In genomic region chr6:131597448-131597847, GRCh38 we compare ENCODE assay signal across 11 cellular contexts. TPM values are rescaled to one million over a fixed set of nuclear protein-coding genes. Genes with fewer than 3 reads are reported as not detected.
A peak's percentile ranks its signal among the peaks of the same experiment; 100 is the strongest.
DNase-seq lines count a peak whose midpoint lies in the region; ATAC-seq, FAIRE-seq and TF ChIP-seq lines count a peak whose summit lies in the region.
"Had no signal": no experiment of that assay in that cellular context is flagged by ENCODE, and none has a peak within 500 bp of the region (broad histone marks: within the 10 kb centered on the region; RNA-seq: fewer than 3 reads in every experiment).

No MANE protein-coding gene starts in this region.

- TF ChIP-seq POLR2A in IMR-90 (IDR thresholded peaks at IDR 0.05; ENCODE audit: low read depth, low read length), result no peak

- POLR2A ChIA-PET in IMR-90 (lab: Charles Lee; ENCODE audit: unreplicated experiment), result no interaction called here

- no peak overlapping the region for H4K8ac ChIP-seq in IMR-90 (ENCODE audit: low read depth in 2 of 2, low read length in 2 of 2)

- no peak overlapping the region for H2BK15ac ChIP-seq in IMR-90 (ENCODE audit: low read depth, low read length)

- no peak overlapping the region for H3K4ac ChIP-seq in IMR-90 (ENCODE audit: low read depth, low read length)

- no TSS peak for BruUV-seq in IMR-90 (replicated peaks; lab: Mats Ljungman, UMichigan)

- H4K91ac ChIP-seq in IMR-90 (ENCODE audit: insufficient read depth, low read depth, low read length), result no peak overlapping the region

- no peak overlapping the region for H4K5ac ChIP-seq in IMR-90 (ENCODE audit: low read depth, low read length)

- H3K4me3 ChIP-seq in IMR-90 (ENCODE audit: insufficient read depth, low read depth, low read length) (no peak overlapping the region), astrocyte (ENCODE audit: insufficient read depth, low read depth, low read length) (no peak overlapping the region), liver (ENCODE audit: low read depth in 1 of 3, low read length in 3 of 3) (no peak overlapping the region)
- H3K4me3 ChIP-seq: skin epidermis, stomach had no signal

- TF ChIP-seq RAD21 in IMR-90 (IDR thresholded peaks at IDR 0.05; ENCODE audit: low read length) (no peak), liver (IDR thresholded peaks at IDR 0.05) (peak; percentile 68 to 77)

- in situ Hi-C loops in IMR-90 (cut with MboI; ENCODE audit: low sequenced_read_pairs), result no loop called here

- peak; percentile 35; the same call in 1 of the 2 replicates for ATAC-seq in IMR-90 (ENCODE audit: low read depth)
- ATAC-seq in GM18502 (IDR thresholded peaks at IDR 0.05; ENCODE audit: poor library complexity, unreplicated experiment), result no peak

- H3K18ac ChIP-seq in IMR-90 (ENCODE audit: low read depth, low read length), result no peak overlapping the region

- H3K79me1 ChIP-seq in IMR-90 (ENCODE audit: low read depth in 1 of 2, low read length in 2 of 2), result peaks cover 5 to 7% of the 10 kb centered on the region in 2 experiments; a peak in 2 of 4 replicates

- no peak overlapping the region for H3K14ac ChIP-seq in IMR-90 (replicated peaks; ENCODE audit: low read depth, low read length)

- WGBS in IMR-90 (ENCODE audit: extremely low coverage in 2 of 2, insufficient read length in 1 of 2), 2 experiments, result no CpG with 5 or more reads among the region's 3 CpGs
- 91% methylated on average over 3 of the region's 3 CpGs for WGBS in liver

- no peak overlapping the region for H3K27ac Mint-ChIP-seq in astrocyte (ENCODE audit: unreplicated experiment)

- H3K9me3 ChIP-seq in IMR-90 (ENCODE audit: control insufficient read depth, insufficient read depth, low read length) (no peaks in the 10 kb centered on the region), astrocyte (ENCODE audit: insufficient read depth, low read depth, low read length) (no peaks in the 10 kb centered on the region), liver (ENCODE audit: control insufficient read depth in 4 of 4, low read length in 3 of 4) (no peaks in the 10 kb centered on the region)
- H3K9me3 ChIP-seq: stomach had no signal

- H3K27me3 Mint-ChIP-seq in astrocyte (ENCODE audit: low read depth, unreplicated experiment), result no peaks in the 10 kb centered on the region

- no peak for FAIRE-seq in astrocyte (lab: Jason Lieb, UNC)

- H2AK5ac ChIP-seq in IMR-90 (ENCODE audit: low read depth, low read length), result no peak overlapping the region

- H2BK20ac ChIP-seq in IMR-90 (ENCODE audit: low read depth, low read length), result no peak overlapping the region

- H3K4me2 ChIP-seq in IMR-90 (ENCODE audit: low read depth, low read length) (no peak overlapping the region), astrocyte (ENCODE audit: low read length) (no peak overlapping the region)

- H3K27me3 ChIP-seq in IMR-90 (ENCODE audit: control insufficient read depth, insufficient read depth, low read length) (no peaks in the 10 kb centered on the region), astrocyte (ENCODE audit: insufficient read depth, low read length) (no peaks in the 10 kb centered on the region), liver (ENCODE audit: control insufficient read depth in 4 of 4, insufficient read depth in 4 of 4, low read length in 3 of 4) (no peaks in the 10 kb centered on the region)
- H3K27me3 ChIP-seq: stomach had no signal

- H3K23ac ChIP-seq in IMR-90 (ENCODE audit: low read depth, low read length), result no peak overlapping the region

- dilution Hi-C loops in IMR-90 (cut with HindIII; ENCODE audit: low sequenced_read_pairs, unreplicated experiment), result no loop called here

- H3K36me3 ChIP-seq in IMR-90 (ENCODE audit: control insufficient read depth, insufficient read depth, low read length) (peaks cover 39% of the 10 kb centered on the region), astrocyte (ENCODE audit: insufficient read depth, low read length) (peaks cover 74% of the 10 kb centered on the region), liver (ENCODE audit: control insufficient read depth in 4 of 4, insufficient read depth in 3 of 4, low read depth in 1 of 4, low read length in 3 of 4) (peaks cover 2 to 65% (median 51%) of the 10 kb centered on the region in 4 donors)

- peaks cover 2% of the 10 kb centered on the region; the same call in 1 of the 2 replicates for H3K4me1 ChIP-seq in IMR-90 (ENCODE audit: control insufficient read depth, insufficient read depth, low read length)
- no peaks in the 10 kb centered on the region for H3K4me1 ChIP-seq in astrocyte (ENCODE audit: insufficient read depth, low read length)
- peaks cover 0 to 2% (median 0%) of the 10 kb centered on the region in 4 donors for H3K4me1 ChIP-seq in liver (ENCODE audit: control insufficient read depth in 4 of 4, insufficient read depth in 4 of 4, low read length in 3 of 4)
- H3K4me1 ChIP-seq: stomach had no signal

- no peak overlapping the region for H2BK120ac ChIP-seq in IMR-90 (ENCODE audit: low read depth, low read length)

- intact Hi-C loops in IMR-90 (cut with micrococcal nuclease), result loop anchor here (10.0 kb wide), 1 partner anchor 713 kb away; no protein-coding TSS in a partner anchor

- no peaks in the 10 kb centered on the region for H3K4me1 Mint-ChIP-seq in astrocyte (ENCODE audit: low read depth, unreplicated experiment)

- no peak overlapping the region for H2AK9ac ChIP-seq in IMR-90 (replicated peaks; ENCODE audit: low read depth, low read length, poor library complexity)

- H3K27ac ChIP-seq in IMR-90 (ENCODE audit: insufficient read depth, low read length) (no peak overlapping the region), astrocyte (ENCODE audit: low read depth, low read length) (no peak overlapping the region), liver (ENCODE audit: low read depth in 1 of 2, low read length in 2 of 2) (no peak overlapping the region)
- H3K27ac ChIP-seq: skin epidermis, stomach had no signal

- H3K9me3 Mint-ChIP-seq in astrocyte (ENCODE audit: unreplicated experiment), result no peaks in the 10 kb centered on the region

- H3K4me3 Mint-ChIP-seq in astrocyte (ENCODE audit: unreplicated experiment), result no peak overlapping the region

- no peaks in the 10 kb centered on the region; the same call in 1 of the 2 replicates for H3K9me1 ChIP-seq in IMR-90 (ENCODE audit: insufficient read depth, low read length)

- DNase-seq in COLO829 (ENCODE audit: low spot score) (peak; percentile 1), IMR-90 (no peak), astrocyte (ENCODE audit: low read depth) (no peak), kidney tubule cell (ENCODE audit: low spot score) (no peak), GOT3 (lab: John Stamatoyannopoulos, UW) (no peak), ureter (ENCODE audit: low spot score) (no peak)
- DNase-seq: NCI-H2081 treated with DMSO at 0.1 percent for 48 hours, stomach had no signal

- H4K20me1 ChIP-seq in IMR-90 (ENCODE audit: insufficient read depth, low read length) (no peaks in the 10 kb centered on the region), astrocyte (ENCODE audit: insufficient read depth, low read length) (no peaks in the 10 kb centered on the region)

- H3K56ac ChIP-seq in IMR-90 (ENCODE audit: extremely low read depth, insufficient read depth, low read length), result no peak overlapping the region

- peaks cover 4% of the 10 kb centered on the region for H3K36me3 Mint-ChIP-seq in astrocyte (ENCODE audit: low read depth, unreplicated experiment)

- TF ChIP-seq CTCF in IMR-90 (conservative IDR thresholded peaks at IDR 0.05; ENCODE audit: low read depth, low read length) (no peak), astrocyte (IDR thresholded peaks at IDR 0.05; ENCODE audit: insufficient read depth, low read depth, low read length) (peak; percentile 29), liver (IDR thresholded peaks at IDR 0.05; ENCODE audit: low read depth, low read length, missing input control) (peak; percentile 50)

- H2AFZ ChIP-seq in IMR-90 (replicated peaks; ENCODE audit: low read length, poor library complexity), result no peak overlapping the region
- no peak overlapping the region for H2AFZ ChIP-seq in astrocyte (ENCODE audit: low read depth, low read length)

- no peaks in the 10 kb centered on the region for H3K79me2 ChIP-seq in astrocyte (ENCODE audit: insufficient read depth, low read length)

- H2BK5ac ChIP-seq in IMR-90 (ENCODE audit: low read depth, low read length, poor library complexity, severe bottlenecking), result no peak overlapping the region

- H3K9ac ChIP-seq in IMR-90 (ENCODE audit: low read depth, low read length) (no peak overlapping the region), astrocyte (ENCODE audit: low read length) (no peak overlapping the region), liver (ENCODE audit: low read depth in 1 of 2, low read length in 2 of 2) (no peak overlapping the region)

- CTCF ChIA-PET in IMR-90 (lab: Yijun Ruan, JAX), result no interaction called here

TF ChIP-seq in IMR-90, 13 proteins besides CTCF, POLR2A, EP300 and RAD21 (continues in another document):
- no peak for TF ChIP-seq FOS (IDR thresholded peaks at IDR 0.05; ENCODE audit: low read depth, low read length)
- no peak for TF ChIP-seq MXI1 (IDR thresholded peaks at IDR 0.05; ENCODE audit: borderline replicate concordance, low read depth, low read length)
- no peak for TF ChIP-seq NFE2L2 (IDR thresholded peaks at IDR 0.05; ENCODE audit: low read depth, low read length)

RNA-seq across cellular contexts. Expression of gene ARG1, which starts 24.4 kb away (rescaled TPM):
- total RNA-seq in IMR-90 (2012; rRNA removed) (not detected in 2 replicates), astrocyte (not detected in 2 replicates), liver (100 to 1,000 TPM; 238 to 800 TPM), ureter (not detected)
- polyA plus RNA-seq in IMR-90 (2012; rRNA removed) (not detected in 2 replicates), liver (1,000 to 10,000 TPM in 1 of 2 donors, 100 to 1,000 TPM in 1; 965 to 1,194 TPM)
- polyA plus RNA-seq in IMR-90 (2012; cell fraction: cytosol; rRNA removed), result not detected in 2 replicates
- polyA plus RNA-seq in IMR-90 (2012; cell fraction: nucleus; rRNA removed; ENCODE audit: low replicate concordance), result not detected in 2 replicates

RNA-seq across cellular contexts. Expression of gene MED23, which starts 30.6 kb away (rescaled TPM):
- 38.3 and 40.7 TPM in 2 replicates for total RNA-seq in IMR-90 (2012; rRNA removed)
- 13.0 and 16.0 TPM in 2 replicates for polyA plus RNA-seq in IMR-90 (2012; rRNA removed)
- 2.7 and 3.1 TPM in 2 replicates for polyA plus RNA-seq in IMR-90 (2012; cell fraction: cytosol; rRNA removed)
- polyA plus RNA-seq in IMR-90 (2012; cell fraction: nucleus; rRNA removed; ENCODE audit: low replicate concordance), result 9.6 and 68.2 TPM in 2 replicates
- 28.3 and 29.5 TPM in 2 replicates for total RNA-seq in astrocyte
- total RNA-seq in liver, result 10 to 100 TPM; 17.3 TPM
- polyA plus RNA-seq in liver, result 1 to 10 TPM; 3.9 to 9.6 TPM
- total RNA-seq in ureter, result 37.7 TPM

RNA-seq across cellular contexts. Expression of gene ENPP3, which starts 39.7 kb away (rescaled TPM):
- total RNA-seq in IMR-90 (2012; rRNA removed) (under 0.01 TPM in 1 of 2 replicates, not detected in the other), astrocyte (0.19 TPM in 1 of 2 replicates, not detected in the other), liver (1 to 10 TPM in 1 of 2 donors, under 1 TPM in 1; 0.75 to 6.1 TPM), ureter (1.1 TPM)
- polyA plus RNA-seq in IMR-90 (2012; rRNA removed) (0.05 TPM in 1 of 2 replicates, not detected in the other), liver (1 to 10 TPM in 1 of 2 donors, under 1 TPM in 1; 0.51 to 1.4 TPM)
- polyA plus RNA-seq in IMR-90 (2012; cell fraction: cytosol; rRNA removed), result 0.01 TPM in 1 of 2 replicates, not detected in the other
- polyA plus RNA-seq in IMR-90 (2012; cell fraction: nucleus; rRNA removed; ENCODE audit: low replicate concordance), result 0.11 TPM in 1 of 2 replicates, not detected in the other

Comparison
In these comparisons a context has a peak if more than half of its experiments do, and no peak if none do; other contexts are left out.
1. RNA of gene ARG1, which starts 24.4 kb away (total RNA-seq): 238 to 800 TPM in liver; not detected in ureter (single experiment), not detected in IMR-90 and not detected in astrocyte; every median in the first group is over 100 times any median in the second.